18 cellular contexts compared by ENCODE assay signal in genomic region chr7:22117222-22117621, GRCh38.
DNase-seq lines count a peak whose midpoint lies in the region; ATAC-seq and TF ChIP-seq lines count a peak whose summit lies in the region.
"Had no signal": no experiment of that assay in that cellular context is flagged by ENCODE, and none has a peak within 500 bp of the region (broad histone marks: within the 10 kb centered on the region; RNA-seq: fewer than 3 reads in every experiment).

No MANE protein-coding gene starts in this region.

- H3K4me3 Mint-ChIP-seq in activated T-cell treated with anti-CD3 and anti-CD28 coated beads, Interleukin-2, amount 50 U/mL, for 72 hours = no peak overlapping the region
- no peak overlapping the region for H3K4me3 Mint-ChIP-seq in T-helper 1 cell treated with Interleukin-12 subunit alpha and Interleukin-12 subunit beta and Interleukin-4 antibody, amounts not matched to agents 30 μg/mL and 1 μg/mL, for 36 hours
- H3K4me3 Mint-ChIP-seq in osteocyte (ENCODE audit: unreplicated experiment) = no peak overlapping the region

- peak; percentile 29 to 73 for ATAC-seq in activated T-cell treated with anti-CD3 and anti-CD28 coated beads, Interleukin-2, amount 50 U/mL, for 72 hours (replicated peaks in 1 of 2)
- ATAC-seq in HG03342 (IDR thresholded peaks at IDR 0.05; ENCODE audit: unreplicated experiment) (no peak), GM18909 (IDR thresholded peaks at IDR 0.05; ENCODE audit: poor library complexity, unreplicated experiment) (no peak)

- H3K27ac ChIP-seq in temporal lobe (ENCODE audit: low read depth, low read length) = peak overlapping the region; percentile 64
- H3K27ac ChIP-seq: BLaER1 treated with 17β-estradiol and CSF1 and Interleukin-3, amounts not matched to agents 10 nM and 100 nM; Peyer's patch had no signal

- H3K36me3 Mint-ChIP-seq in activated T-cell treated with anti-CD3 and anti-CD28 coated beads, Interleukin-2, amount 50 U/mL, for 72 hours (ENCODE audit: insufficient read depth in 2 of 2) = no peaks in the 10 kb centered on the region
- H3K36me3 Mint-ChIP-seq in T-helper 1 cell treated with Interleukin-12 subunit alpha and Interleukin-12 subunit beta and Interleukin-4 antibody, amounts not matched to agents 30 μg/mL and 1 μg/mL, for 36 hours (ENCODE audit: low read depth) = no peaks in the 10 kb centered on the region
- H3K36me3 Mint-ChIP-seq in osteocyte (ENCODE audit: unreplicated experiment) = no peaks in the 10 kb centered on the region

- no peaks in the 10 kb centered on the region for H3K27me3 Mint-ChIP-seq in activated T-cell treated with anti-CD3 and anti-CD28 coated beads, Interleukin-2, amount 50 U/mL, for 72 hours (ENCODE audit: low read depth)
- H3K27me3 Mint-ChIP-seq in T-helper 1 cell treated with Interleukin-12 subunit alpha and Interleukin-12 subunit beta and Interleukin-4 antibody, amounts not matched to agents 30 μg/mL and 1 μg/mL, for 36 hours (ENCODE audit: low read depth) = no peaks in the 10 kb centered on the region
- H3K27me3 Mint-ChIP-seq in osteocyte (ENCODE audit: unreplicated experiment) = peaks cover 7% of the 10 kb centered on the region

- TF ChIP-seq CTCF in osteocyte (IDR thresholded peaks at IDR 0.05) = no peak

- H3K4me1 Mint-ChIP-seq in activated T-cell treated with anti-CD3 and anti-CD28 coated beads, Interleukin-2, amount 50 U/mL, for 72 hours (ENCODE audit: low read depth) = peaks cover 13% of the 10 kb centered on the region
- H3K4me1 Mint-ChIP-seq in T-helper 1 cell treated with Interleukin-12 subunit alpha and Interleukin-12 subunit beta and Interleukin-4 antibody, amounts not matched to agents 30 μg/mL and 1 μg/mL, for 36 hours (ENCODE audit: low read depth) = peaks cover 13% of the 10 kb centered on the region
- H3K4me1 Mint-ChIP-seq in osteocyte (ENCODE audit: unreplicated experiment) = no peaks in the 10 kb centered on the region

- H3K27ac Mint-ChIP-seq in activated T-cell treated with anti-CD3 and anti-CD28 coated beads, Interleukin-2, amount 50 U/mL, for 72 hours = no peak overlapping the region
- H3K27ac Mint-ChIP-seq in T-helper 1 cell treated with Interleukin-12 subunit alpha and Interleukin-12 subunit beta and Interleukin-4 antibody, amounts not matched to agents 30 μg/mL and 1 μg/mL, for 36 hours = peak overlapping the region; percentile 66
- no peak overlapping the region for H3K27ac Mint-ChIP-seq in osteocyte (ENCODE audit: unreplicated experiment)

- no peak for DNase-seq in activated T-cell treated with anti-CD3 and anti-CD28 coated beads, Interleukin-2, amount 50 U/mL, for 72 hours
- DNase-seq in activated T-cell treated with anti-CD3 and anti-CD28 coated beads, Interleukin-2, amount 50 U/mL, for 1 hour = no peak
- DNase-seq in inferior parietal cortex (ENCODE audit: extremely low spot score) = peak; percentile 11
- no peak for DNase-seq in osteocyte (ENCODE audit: extremely low spot score, unreplicated experiment)
- DNase-seq: DMS 273 treated with DMSO at 0.1 percent for 48 hours, HCEC 1CT, MM.1S, NCI-H1105 treated with DMSO at 0.1 percent for 48 hours, NCI-H1930, NCI-H2171 treated with DMSO at 0.1 percent for 48 hours, NCI-H82, Peyer's patch, Right ventricle myocardium superior had no signal

- no peaks in the 10 kb centered on the region for H3K9me3 Mint-ChIP-seq in activated T-cell treated with anti-CD3 and anti-CD28 coated beads, Interleukin-2, amount 50 U/mL, for 72 hours
- no peaks in the 10 kb centered on the region for H3K9me3 Mint-ChIP-seq in T-helper 1 cell treated with Interleukin-12 subunit alpha and Interleukin-12 subunit beta and Interleukin-4 antibody, amounts not matched to agents 30 μg/mL and 1 μg/mL, for 36 hours
- no peaks in the 10 kb centered on the region for H3K9me3 Mint-ChIP-seq in osteocyte (ENCODE audit: unreplicated experiment)

Comparison
In these comparisons a context has a peak if more than half of its experiments do, and no peak if none do; other contexts are left out.
1. ATAC-seq: peak in activated T-cell treated with anti-CD3 and anti-CD28 coated beads, Interleukin-2, amount 50 U/mL, for 72 hours (2 of 2); none in HG03342 (single experiment) and GM18909 (single experiment).